1 cellular context compared by ENCODE assay signal in genomic region chr15:79675982-79676381, GRCh38.
TF ChIP-seq lines count a peak whose summit lies in the region.

No MANE protein-coding gene starts in this region.

TF ChIP-seq in WTC11, 78 proteins besides CTCF, POLR2A, EP300 and RAD21 (continued from another document):
- TF ChIP-seq FOXP4 (CRISPR knock-in tag; IDR thresholded peaks at IDR 0.05) (no peak), ZNF121 (CRISPR knock-in tag; IDR thresholded peaks at IDR 0.05) (no peak), ZNF138 (CRISPR knock-in tag; conservative IDR thresholded peaks at IDR 0.05) (no peak), ZNF317 (CRISPR knock-in tag; IDR thresholded peaks at IDR 0.05; ENCODE audit: borderline replicate concordance, low read depth) (no peak), ZNF671 (CRISPR knock-in tag; IDR thresholded peaks at IDR 0.05) (no peak), ATF1 (CRISPR knock-in tag; IDR thresholded peaks at IDR 0.05) (no peak), E2F5 (CRISPR knock-in tag; IDR thresholded peaks at IDR 0.05) (no peak)
- TF ChIP-seq, protein P1, sequence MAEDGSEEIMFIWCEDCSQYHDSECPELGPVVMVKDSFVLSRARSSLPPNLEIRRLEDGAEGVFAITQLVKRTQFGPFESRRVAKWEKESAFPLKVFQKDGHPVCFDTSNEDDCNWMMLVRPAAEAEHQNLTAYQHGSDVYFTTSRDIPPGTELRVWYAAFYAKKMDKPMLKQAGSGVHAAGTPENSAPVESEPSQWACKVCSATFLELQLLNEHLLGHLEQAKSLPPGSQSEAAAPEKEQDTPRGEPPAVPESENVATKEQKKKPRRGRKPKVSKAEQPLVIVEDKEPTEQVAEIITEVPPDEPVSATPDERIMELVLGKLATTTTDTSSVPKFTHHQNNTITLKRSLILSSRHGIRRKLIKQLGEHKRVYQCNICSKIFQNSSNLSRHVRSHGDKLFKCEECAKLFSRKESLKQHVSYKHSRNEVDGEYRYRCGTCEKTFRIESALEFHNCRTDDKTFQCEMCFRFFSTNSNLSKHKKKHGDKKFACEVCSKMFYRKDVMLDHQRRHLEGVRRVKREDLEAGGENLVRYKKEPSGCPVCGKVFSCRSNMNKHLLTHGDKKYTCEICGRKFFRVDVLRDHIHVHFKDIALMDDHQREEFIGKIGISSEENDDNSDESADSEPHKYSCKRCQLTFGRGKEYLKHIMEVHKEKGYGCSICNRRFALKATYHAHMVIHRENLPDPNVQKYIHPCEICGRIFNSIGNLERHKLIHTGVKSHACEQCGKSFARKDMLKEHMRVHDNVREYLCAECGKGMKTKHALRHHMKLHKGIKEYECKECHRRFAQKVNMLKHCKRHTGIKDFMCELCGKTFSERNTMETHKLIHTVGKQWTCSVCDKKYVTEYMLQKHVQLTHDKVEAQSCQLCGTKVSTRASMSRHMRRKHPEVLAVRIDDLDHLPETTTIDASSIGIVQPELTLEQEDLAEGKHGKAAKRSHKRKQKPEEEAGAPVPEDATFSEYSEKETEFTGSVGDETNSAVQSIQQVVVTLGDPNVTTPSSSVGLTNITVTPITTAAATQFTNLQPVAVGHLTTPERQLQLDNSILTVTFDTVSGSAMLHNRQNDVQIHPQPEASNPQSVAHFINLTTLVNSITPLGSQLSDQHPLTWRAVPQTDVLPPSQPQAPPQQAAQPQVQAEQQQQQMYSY (CRISPR knock-in tag; IDR thresholded peaks at IDR 0.05): no peak
